23 cellular contexts compared by ENCODE assay signal in the genomic region with DNA sequence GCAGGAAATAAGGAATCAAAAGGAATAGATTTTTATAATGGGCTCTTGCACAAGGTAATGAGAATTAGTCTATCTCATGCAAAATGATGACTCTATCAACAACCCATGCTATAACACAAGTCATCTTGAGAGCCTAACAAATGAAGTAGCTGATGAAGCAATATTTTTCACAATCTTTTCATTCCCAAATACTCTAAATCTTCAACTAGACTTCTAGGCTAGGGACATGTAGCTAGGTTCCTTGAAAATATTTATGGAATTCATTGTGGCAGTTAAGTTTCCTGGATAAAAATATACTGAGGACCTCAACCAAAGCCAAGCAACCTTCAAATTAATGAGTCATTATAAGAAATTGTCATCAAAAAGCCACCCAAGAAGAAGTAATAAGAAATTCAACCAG. TPM values are rescaled to one million over a fixed set of nuclear protein-coding genes. Genes with fewer than 3 reads are reported as not detected.
DNase-seq lines count a peak whose midpoint lies in the region; TF ChIP-seq lines count a peak whose summit lies in the region.
"Had no signal": no experiment of that assay in that cellular context is flagged by ENCODE, and none has a peak within 500 bp of the region (broad histone marks: within the 10 kb centered on the region; RNA-seq: fewer than 3 reads in every experiment).

No MANE protein-coding gene starts in this region.

- no peaks in the 10 kb centered on the region for H3K9me3 Mint-ChIP-seq in CD8-positive, alpha-beta memory T cell
- H3K9me3 Mint-ChIP-seq: activated CD8-positive, alpha-beta T cell treated with anti-CD3 and anti-CD28 coated beads for 36 hours; activated T-cell treated with anti-CD3 and anti-CD28 coated beads, Interleukin-2, amount 50 U/mL, for 4 hours; effector memory CD8-positive, alpha-beta T cell; immature natural killer cell had no signal

- H3K4me1 Mint-ChIP-seq in CD8-positive, alpha-beta memory T cell: no peaks in the 10 kb centered on the region
- H3K4me1 Mint-ChIP-seq: immature natural killer cell, neural progenitor cell had no signal

- no peak overlapping the region for H3K27ac ChIP-seq in CD8-positive, alpha-beta memory T cell (ENCODE audit: low read depth, low read length)
- H3K27ac ChIP-seq: ascending aorta; BLaER1 treated with 17β-estradiol and CSF1 and Interleukin-3, amounts not matched to agents 10 nM and 100 nM; neural progenitor cell; prostate gland; thyroid gland had no signal

- H3K27ac Mint-ChIP-seq in CD8-positive, alpha-beta memory T cell: peak overlapping the region in 1 of 8 donors; percentile 24
- H3K27ac Mint-ChIP-seq: activated CD8-positive, alpha-beta T cell treated with anti-CD3 and anti-CD28 coated beads for 36 hours; effector memory CD8-positive, alpha-beta T cell; immature natural killer cell; neural progenitor cell had no signal

- H3K27me3 Mint-ChIP-seq in CD8-positive, alpha-beta memory T cell: peaks cover 0 to 4% of the 10 kb centered on the region in 2 donors
- H3K27me3 Mint-ChIP-seq: activated CD8-positive, alpha-beta T cell treated with anti-CD3 and anti-CD28 coated beads for 36 hours; effector memory CD8-positive, alpha-beta T cell had no signal

- H3K9me3 ChIP-seq in CD8-positive, alpha-beta memory T cell (ENCODE audit: low read length): no peaks in the 10 kb centered on the region
- H3K9me3 ChIP-seq: ascending aorta, prostate gland, thyroid gland had no signal

- no peaks in the 10 kb centered on the region for H3K36me3 ChIP-seq in CD8-positive, alpha-beta memory T cell (ENCODE audit: insufficient read depth, low read length)
- H3K36me3 ChIP-seq: prostate gland had no signal

- CTCF ChIA-PET in CD8-positive, alpha-beta memory T cell (lab: Charles Lee): no interaction called here

- no peaks in the 10 kb centered on the region for H3K27me3 ChIP-seq in CD8-positive, alpha-beta memory T cell (ENCODE audit: insufficient read depth, low read length, poor library complexity, severe bottlenecking)
- H3K27me3 ChIP-seq: ascending aorta; BLaER1 treated with 17β-estradiol and CSF1 and Interleukin-3, amounts not matched to agents 10 nM and 100 nM; neural progenitor cell; thyroid gland had no signal

- TF ChIP-seq CTCF in choroid plexus epithelial cell (conservative IDR thresholded peaks at IDR 0.05; ENCODE audit: low read depth, low read length): no peak

- no peaks in the 10 kb centered on the region for H3K36me3 Mint-ChIP-seq in CD8-positive, alpha-beta memory T cell
- H3K36me3 Mint-ChIP-seq: immature natural killer cell had no signal

- no peak overlapping the region for H3K4me3 Mint-ChIP-seq in CD8-positive, alpha-beta memory T cell
- H3K4me3 Mint-ChIP-seq: activated CD8-positive, alpha-beta T cell treated with anti-CD3 and anti-CD28 coated beads for 36 hours; activated T-cell treated with anti-CD3 and anti-CD28 coated beads, Interleukin-2, amount 50 U/mL, for 4 hours; effector memory CD8-positive, alpha-beta T cell; immature natural killer cell; neural progenitor cell had no signal

- POLR2A ChIA-PET in CD8-positive, alpha-beta memory T cell (lab: Charles Lee): no interaction called here

- DNase-seq in EH (ENCODE audit: low read depth) (peak; percentile 86), NCI-H226 (peak; percentile 10), choroid plexus epithelial cell (ENCODE audit: low read depth) (peak; percentile 33), renal cortical epithelial cell (ENCODE audit: low read depth) (peak; percentile 60), DMS153 (lab: John Stamatoyannopoulos, UW) (no peak), SIG-M5 (lab: John Stamatoyannopoulos, UW) (no peak)
- no peak for DNase-seq in CD8-positive, alpha-beta memory T cell
- DNase-seq: activated CD4-positive, CD25-positive, alpha-beta regulatory T cell; activated CD8-positive, alpha-beta T cell treated with anti-CD3 and anti-CD28 coated beads for 36 hours; activated naive CD4-positive, alpha-beta T cell treated with anti-CD3 and anti-CD28 coated beads, Interleukin-2, amount 50 U/mL, for 16 hours; activated T-cell treated with anti-CD3 and anti-CD28 coated beads, Interleukin-2, amount 50 U/mL, for 4 hours; effector memory CD8-positive, alpha-beta T cell; immature natural killer cell; NCI-H510A; RPMI8226; stimulated activated CD4-positive, alpha-beta T cell treated with anti-CD3 and anti-CD28 coated beads, Interleukin-2, amount 100 ng/mL, for 48 hours; stimulated activated naive CD4-positive, alpha-beta T cell treated with Interleukin-2 at 50 U/mL for 16 hours; thyroid gland had no signal

- H3K4me3 ChIP-seq in choroid plexus epithelial cell (ENCODE audit: low read depth, low read length): no peak overlapping the region
- H3K4me3 ChIP-seq in CD8-positive, alpha-beta memory T cell (ENCODE audit: low read length): no peak overlapping the region
- H3K4me3 ChIP-seq: ascending aorta; BLaER1 treated with 17β-estradiol and CSF1 and Interleukin-3, amounts not matched to agents 10 nM and 100 nM; neural progenitor cell; prostate gland; smooth muscle cell; thyroid gland had no signal

- no peaks in the 10 kb centered on the region for H3K4me1 ChIP-seq in CD8-positive, alpha-beta memory T cell (ENCODE audit: insufficient read depth, low read length)
- H3K4me1 ChIP-seq: neural progenitor cell, prostate gland, thyroid gland had no signal

RNA-seq across cellular contexts. Expression of a gene that starts 55.4 kb away (rescaled TPM):
- 391 and 1,095 TPM in 2 replicates for total RNA-seq in renal cortical epithelial cell
- total RNA-seq in CD8-positive, alpha-beta memory T cell: 1 to 10 TPM; 1.5 to 1.6 TPM
- 0.47 TPM for polyA plus RNA-seq in CD8-positive, alpha-beta memory T cell

Comparison
In these comparisons a context has a peak if more than half of its experiments do, and no peak if none do; other contexts are left out.
1. DNase-seq: peak in EH (single experiment), NCI-H226 (single experiment), choroid plexus epithelial cell (single experiment) and renal cortical epithelial cell (single experiment); none in CD8-positive, alpha-beta memory T cell (0 of 5), DMS153 (single experiment) and SIG-M5 (single experiment).
2. RNA of a gene that starts 55.4 kb away (total RNA-seq): 391 to 1,095 TPM in renal cortical epithelial cell; 1.5 to 1.6 TPM in CD8-positive, alpha-beta memory T cell; every median in the first group is over 100 times any median in the second.